Comparison of ENCODE assay signal across 2 cellular contexts in the genomic region with DNA sequence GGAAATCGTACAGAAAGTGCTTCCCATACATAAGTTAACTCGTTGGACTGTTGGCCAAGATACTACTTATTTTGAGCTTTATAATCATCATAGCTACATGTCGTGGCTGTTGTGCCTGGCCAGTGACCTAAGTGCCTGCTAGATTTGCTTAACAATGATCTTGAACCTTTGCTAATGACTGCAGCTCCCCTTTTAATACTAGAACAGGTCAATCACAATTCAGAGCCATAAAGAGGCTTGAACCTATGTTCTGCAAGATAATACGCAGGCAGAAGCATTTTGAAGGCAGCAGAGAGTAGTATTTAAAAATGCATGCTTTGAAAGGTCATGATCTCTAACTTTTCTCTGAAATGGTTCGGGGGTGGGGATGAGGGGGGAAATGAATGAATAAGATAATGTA.
A peak's percentile ranks its signal among the peaks of the same experiment; 100 is the strongest.
TF ChIP-seq lines count a peak whose summit lies in the region.

No MANE protein-coding gene starts in this region.

TF ChIP-seq in HepG2, 621 proteins besides CTCF, POLR2A, EP300 and RAD21:
- TF ChIP-seq ZNF430 (CRISPR knock-in tag; IDR thresholded peaks at IDR 0.05) (no peak), IRF2 (CRISPR knock-in tag; IDR thresholded peaks at IDR 0.05) (no peak), PCBP2 (optimal IDR thresholded peaks at IDR 0.05; ENCODE audit: low read depth, low read length, poor library complexity, severe bottlenecking) (no peak)
- TF ChIP-seq, protein P1, sequence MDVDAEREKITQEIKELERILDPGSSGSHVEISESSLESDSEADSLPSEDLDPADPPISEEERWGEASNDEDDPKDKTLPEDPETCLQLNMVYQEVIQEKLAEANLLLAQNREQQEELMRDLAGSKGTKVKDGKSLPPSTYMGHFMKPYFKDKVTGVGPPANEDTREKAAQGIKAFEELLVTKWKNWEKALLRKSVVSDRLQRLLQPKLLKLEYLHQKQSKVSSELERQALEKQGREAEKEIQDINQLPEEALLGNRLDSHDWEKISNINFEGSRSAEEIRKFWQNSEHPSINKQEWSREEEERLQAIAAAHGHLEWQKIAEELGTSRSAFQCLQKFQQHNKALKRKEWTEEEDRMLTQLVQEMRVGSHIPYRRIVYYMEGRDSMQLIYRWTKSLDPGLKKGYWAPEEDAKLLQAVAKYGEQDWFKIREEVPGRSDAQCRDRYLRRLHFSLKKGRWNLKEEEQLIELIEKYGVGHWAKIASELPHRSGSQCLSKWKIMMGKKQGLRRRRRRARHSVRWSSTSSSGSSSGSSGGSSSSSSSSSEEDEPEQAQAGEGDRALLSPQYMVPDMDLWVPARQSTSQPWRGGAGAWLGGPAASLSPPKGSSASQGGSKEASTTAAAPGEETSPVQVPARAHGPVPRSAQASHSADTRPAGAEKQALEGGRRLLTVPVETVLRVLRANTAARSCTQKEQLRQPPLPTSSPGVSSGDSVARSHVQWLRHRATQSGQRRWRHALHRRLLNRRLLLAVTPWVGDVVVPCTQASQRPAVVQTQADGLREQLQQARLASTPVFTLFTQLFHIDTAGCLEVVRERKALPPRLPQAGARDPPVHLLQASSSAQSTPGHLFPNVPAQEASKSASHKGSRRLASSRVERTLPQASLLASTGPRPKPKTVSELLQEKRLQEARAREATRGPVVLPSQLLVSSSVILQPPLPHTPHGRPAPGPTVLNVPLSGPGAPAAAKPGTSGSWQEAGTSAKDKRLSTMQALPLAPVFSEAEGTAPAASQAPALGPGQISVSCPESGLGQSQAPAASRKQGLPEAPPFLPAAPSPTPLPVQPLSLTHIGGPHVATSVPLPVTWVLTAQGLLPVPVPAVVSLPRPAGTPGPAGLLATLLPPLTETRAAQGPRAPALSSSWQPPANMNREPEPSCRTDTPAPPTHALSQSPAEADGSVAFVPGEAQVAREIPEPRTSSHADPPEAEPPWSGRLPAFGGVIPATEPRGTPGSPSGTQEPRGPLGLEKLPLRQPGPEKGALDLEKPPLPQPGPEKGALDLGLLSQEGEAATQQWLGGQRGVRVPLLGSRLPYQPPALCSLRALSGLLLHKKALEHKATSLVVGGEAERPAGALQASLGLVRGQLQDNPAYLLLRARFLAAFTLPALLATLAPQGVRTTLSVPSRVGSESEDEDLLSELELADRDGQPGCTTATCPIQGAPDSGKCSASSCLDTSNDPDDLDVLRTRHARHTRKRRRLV (CRISPR knock-in tag; IDR thresholded peaks at IDR 0.05), result no peak
- TF ChIP-seq, protein P2, sequence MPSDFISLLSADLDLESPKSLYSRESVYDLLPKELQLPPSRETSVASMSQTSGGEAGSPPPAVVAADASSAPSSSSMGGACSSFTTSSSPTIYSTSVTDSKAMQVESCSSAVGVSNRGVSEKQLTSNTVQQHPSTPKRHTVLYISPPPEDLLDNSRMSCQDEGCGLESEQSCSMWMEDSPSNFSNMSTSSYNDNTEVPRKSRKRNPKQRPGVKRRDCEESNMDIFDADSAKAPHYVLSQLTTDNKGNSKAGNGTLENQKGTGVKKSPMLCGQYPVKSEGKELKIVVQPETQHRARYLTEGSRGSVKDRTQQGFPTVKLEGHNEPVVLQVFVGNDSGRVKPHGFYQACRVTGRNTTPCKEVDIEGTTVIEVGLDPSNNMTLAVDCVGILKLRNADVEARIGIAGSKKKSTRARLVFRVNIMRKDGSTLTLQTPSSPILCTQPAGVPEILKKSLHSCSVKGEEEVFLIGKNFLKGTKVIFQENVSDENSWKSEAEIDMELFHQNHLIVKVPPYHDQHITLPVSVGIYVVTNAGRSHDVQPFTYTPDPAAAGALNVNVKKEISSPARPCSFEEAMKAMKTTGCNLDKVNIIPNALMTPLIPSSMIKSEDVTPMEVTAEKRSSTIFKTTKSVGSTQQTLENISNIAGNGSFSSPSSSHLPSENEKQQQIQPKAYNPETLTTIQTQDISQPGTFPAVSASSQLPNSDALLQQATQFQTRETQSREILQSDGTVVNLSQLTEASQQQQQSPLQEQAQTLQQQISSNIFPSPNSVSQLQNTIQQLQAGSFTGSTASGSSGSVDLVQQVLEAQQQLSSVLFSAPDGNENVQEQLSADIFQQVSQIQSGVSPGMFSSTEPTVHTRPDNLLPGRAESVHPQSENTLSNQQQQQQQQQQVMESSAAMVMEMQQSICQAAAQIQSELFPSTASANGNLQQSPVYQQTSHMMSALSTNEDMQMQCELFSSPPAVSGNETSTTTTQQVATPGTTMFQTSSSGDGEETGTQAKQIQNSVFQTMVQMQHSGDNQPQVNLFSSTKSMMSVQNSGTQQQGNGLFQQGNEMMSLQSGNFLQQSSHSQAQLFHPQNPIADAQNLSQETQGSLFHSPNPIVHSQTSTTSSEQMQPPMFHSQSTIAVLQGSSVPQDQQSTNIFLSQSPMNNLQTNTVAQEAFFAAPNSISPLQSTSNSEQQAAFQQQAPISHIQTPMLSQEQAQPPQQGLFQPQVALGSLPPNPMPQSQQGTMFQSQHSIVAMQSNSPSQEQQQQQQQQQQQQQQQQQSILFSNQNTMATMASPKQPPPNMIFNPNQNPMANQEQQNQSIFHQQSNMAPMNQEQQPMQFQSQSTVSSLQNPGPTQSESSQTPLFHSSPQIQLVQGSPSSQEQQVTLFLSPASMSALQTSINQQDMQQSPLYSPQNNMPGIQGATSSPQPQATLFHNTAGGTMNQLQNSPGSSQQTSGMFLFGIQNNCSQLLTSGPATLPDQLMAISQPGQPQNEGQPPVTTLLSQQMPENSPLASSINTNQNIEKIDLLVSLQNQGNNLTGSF (CRISPR knock-in tag; IDR thresholded peaks at IDR 0.05), result no peak

TF ChIP-seq in WTC11, 78 proteins besides CTCF, POLR2A, EP300 and RAD21:
- TF ChIP-seq TEAD1 (CRISPR knock-in tag; IDR thresholded peaks at IDR 0.05) (peak; percentile 35; the same call in 1 of the 2 replicates), SMAD4 (CRISPR knock-in tag; IDR thresholded peaks at IDR 0.05) (no peak)
TF ChIP-seq in WTC11: peak in this region for 1.
